12 cellular contexts compared by ENCODE assay signal in genomic region chrX:77431227-77431626, GRCh38. TPM values are rescaled to one million over a fixed set of nuclear protein-coding genes. Genes with fewer than 3 reads are reported as not detected.
DNase-seq lines count a peak whose midpoint lies in the region; ATAC-seq and TF ChIP-seq lines count a peak whose summit lies in the region.
"Had no signal": no experiment of that assay in that cellular context is flagged by ENCODE, and none has a peak within 500 bp of the region (broad histone marks: within the 10 kb centered on the region; RNA-seq: fewer than 3 reads in every experiment).

No MANE protein-coding gene starts in this region.

- no peak overlapping the region for H2BK12ac ChIP-seq in neuronal stem cell (ENCODE audit: low read length)

- H2BK15ac ChIP-seq in neuronal stem cell (ENCODE audit: low read length), result no peak overlapping the region

- no CpG with 5 or more reads among the region's 5 CpGs for WGBS in neuronal stem cell (ENCODE audit: extremely low coverage in 2 of 2, insufficient read length in 2 of 2, insufficient replicate concordance in 1 of 2), 2 donors

- no peaks in the 10 kb centered on the region for H4K20me1 ChIP-seq in GM23338 (replicated peaks; ENCODE audit: insufficient read depth)

- H3K4me3 Mint-ChIP-seq in GM23338, result no peak overlapping the region
- no peak overlapping the region for H3K4me3 Mint-ChIP-seq in activated T-cell treated with anti-CD3 and anti-CD28 coated beads, Interleukin-2, amount 50 U/mL, for 4 hours

- no peaks in the 10 kb centered on the region for H3K36me3 Mint-ChIP-seq in GM23338 (ENCODE audit: low read depth)
- H3K36me3 Mint-ChIP-seq in activated T-cell treated with anti-CD3 and anti-CD28 coated beads, Interleukin-2, amount 50 U/mL, for 4 hours (ENCODE audit: insufficient read depth), result no peaks in the 10 kb centered on the region

- no peaks in the 10 kb centered on the region for H3K27me3 Mint-ChIP-seq in GM23338 (ENCODE audit: insufficient read depth, low read depth, poor library complexity)
- H3K27me3 Mint-ChIP-seq in activated T-cell treated with anti-CD3 and anti-CD28 coated beads, Interleukin-2, amount 50 U/mL, for 4 hours (ENCODE audit: low read depth), result peaks cover 1% of the 10 kb centered on the region

- H3F3A ChIP-seq in GM23338 (replicated peaks; ENCODE audit: low read depth), result no peaks in the 10 kb centered on the region

- no peaks in the 10 kb centered on the region for H3K9me3 ChIP-seq in neuronal stem cell (replicated peaks in 1 of 2; ENCODE audit: control insufficient read depth in 2 of 2, insufficient read depth in 1 of 2, low read depth in 1 of 2, low read length in 2 of 2)

- no peak overlapping the region for H3K9ac ChIP-seq in neuronal stem cell (ENCODE audit: low read depth, low read length, poor library complexity)

- no peak overlapping the region for H4K91ac ChIP-seq in neuronal stem cell (ENCODE audit: low read depth, low read length, poor library complexity)

- peak; percentile 61 for ATAC-seq in GM23338
- ATAC-seq in activated T-cell treated with anti-CD3 and anti-CD28 coated beads, Interleukin-2, amount 50 U/mL, for 4 hours, result no peak
- ATAC-seq in stimulated activated naive CD8-positive, alpha-beta T cell treated with anti-CD3 and anti-CD28 coated beads, Interleukin-15, Interleukin-2, amounts not matched to agents 100 U/mL and 50 U/mL, for 24 hours, result no peak

- no peak overlapping the region for H3K4me2 ChIP-seq in GM23338
- H3K4me2 ChIP-seq in neuronal stem cell (ENCODE audit: insufficient read depth, low read length, poor library complexity, severe bottlenecking), result no peak overlapping the region
- H3K4me2 ChIP-seq: smooth muscle cell had no signal

- no peak overlapping the region for H2AK5ac ChIP-seq in neuronal stem cell (ENCODE audit: low read depth, low read length)

- H3K4me1 ChIP-seq in GM23338 (ENCODE audit: insufficient read depth), result peaks cover 7% of the 10 kb centered on the region; the same call in 1 of the 2 replicates
- H3K4me1 ChIP-seq in neuronal stem cell (ENCODE audit: control insufficient read depth in 2 of 2, insufficient read depth in 1 of 2, low read depth in 1 of 2, low read length in 2 of 2), result no peaks in the 10 kb centered on the region

- H3K9me2 ChIP-seq in GM23338 (ENCODE audit: insufficient read depth), result no peaks in the 10 kb centered on the region

- H3K36me3 ChIP-seq in GM23338 (ENCODE audit: insufficient read depth) (no peaks in the 10 kb centered on the region), neuronal stem cell (replicated peaks in 1 of 2; ENCODE audit: control insufficient read depth in 2 of 2, insufficient read depth in 2 of 2, low read length in 2 of 2) (no peaks in the 10 kb centered on the region)

- H3K79me2 ChIP-seq in GM23338 (replicated peaks; ENCODE audit: insufficient read depth), result no peaks in the 10 kb centered on the region

- peaks cover 12% of the 10 kb centered on the region; the same call in 2 of the 3 replicates for H3K4me1 Mint-ChIP-seq in GM23338
- no peaks in the 10 kb centered on the region for H3K4me1 Mint-ChIP-seq in activated T-cell treated with anti-CD3 and anti-CD28 coated beads, Interleukin-2, amount 50 U/mL, for 4 hours (ENCODE audit: low read depth)

- H3K4ac ChIP-seq in neuronal stem cell (ENCODE audit: low read length), result no peak overlapping the region

- H2BK5ac ChIP-seq in neuronal stem cell (ENCODE audit: low read length), result no peak overlapping the region

- H3K23ac ChIP-seq in neuronal stem cell (ENCODE audit: low read depth, low read length, poor library complexity), result no peak overlapping the region

- TF ChIP-seq CTCF in GM23338 (conservative IDR thresholded peaks at IDR 0.05; ENCODE audit: low read depth in 2 of 2) (peak; percentile 29 to 50; a peak in 3 of 4 replicates), choroid plexus epithelial cell (conservative IDR thresholded peaks at IDR 0.05; ENCODE audit: low read depth, low read length) (peak; percentile 33)

- H3K27ac ChIP-seq in GM23338 (ENCODE audit: low read depth), result no peak overlapping the region
- no peak overlapping the region for H3K27ac ChIP-seq in neuronal stem cell (replicated peaks; ENCODE audit: low read length)

- H2AFZ ChIP-seq in GM23338, result no peak overlapping the region
- peak overlapping the region; percentile 34 for H2AFZ ChIP-seq in neuronal stem cell (ENCODE audit: low read length)

- no peaks in the 10 kb centered on the region for H3K9me3 Mint-ChIP-seq in GM23338
- no peaks in the 10 kb centered on the region for H3K9me3 Mint-ChIP-seq in activated T-cell treated with anti-CD3 and anti-CD28 coated beads, Interleukin-2, amount 50 U/mL, for 4 hours

- no peak overlapping the region for H4K8ac ChIP-seq in neuronal stem cell (ENCODE audit: low read depth, low read length)

- H3K27me3 ChIP-seq in GM23338 (ENCODE audit: insufficient read depth) (no peaks in the 10 kb centered on the region), neuronal stem cell (ENCODE audit: control insufficient read depth in 3 of 3, insufficient read depth in 3 of 3, low read depth in 1 of 3, low read length in 3 of 3) (peaks cover 0 to 3% (median 0%) of the 10 kb centered on the region in 3 experiments)

- H3K27ac Mint-ChIP-seq in GM23338, result no peak overlapping the region

- no peaks in the 10 kb centered on the region for H3K79me1 ChIP-seq in neuronal stem cell (ENCODE audit: low read depth, low read length)

- no peak overlapping the region for H3K14ac ChIP-seq in neuronal stem cell (ENCODE audit: low read length)

- no peak overlapping the region for H2BK120ac ChIP-seq in neuronal stem cell (ENCODE audit: low read depth, low read length)

- H3K4me3 ChIP-seq in GM23338, result no peak overlapping the region
- H3K4me3 ChIP-seq in choroid plexus epithelial cell (ENCODE audit: low read depth, low read length), result no peak overlapping the region
- no peak overlapping the region for H3K4me3 ChIP-seq in neuronal stem cell (ENCODE audit: low read length in 2 of 2)
- H3K4me3 ChIP-seq: smooth muscle cell had no signal

- DNase-seq in GM23338 (ENCODE audit: low spot score) (peak; percentile 18), NCI-H524 (lab: John Stamatoyannopoulos, UW) (peak; percentile 72 to 90), choroid plexus epithelial cell (ENCODE audit: low read depth) (peak; percentile 75), neuronal stem cell (ENCODE audit: low spot score) (no peak), midbrain (lab: John Stamatoyannopoulos, UW) (no peak), DMS153 treated with DMSO at 0.1 percent for 48 hours (lab: John Stamatoyannopoulos, UW; ENCODE audit: unreplicated experiment) (no peak)
- no peak for DNase-seq in activated T-cell treated with anti-CD3 and anti-CD28 coated beads, Interleukin-2, amount 50 U/mL, for 4 hours
- no peak for DNase-seq in stimulated activated naive CD8-positive, alpha-beta T cell treated with anti-CD3 and anti-CD28 coated beads, Interleukin-15, Interleukin-2, amounts not matched to agents 100 U/mL and 50 U/mL, for 24 hours
- DNase-seq: DMS53 had no signal

- no peak overlapping the region for H3K18ac ChIP-seq in neuronal stem cell (ENCODE audit: low read length)

TF ChIP-seq in GM23338, 12 proteins besides CTCF, POLR2A, EP300 and RAD21 (continues in another document):
- TF ChIP-seq EZH2 (IDR thresholded peaks at IDR 0.05; ENCODE audit: low read depth, unreplicated experiment), result no peak
- TF ChIP-seq ZNF114 (CRISPR knock-in tag; IDR thresholded peaks at IDR 0.05), result no peak
- no peak for TF ChIP-seq JUNB (IDR thresholded peaks at IDR 0.05; ENCODE audit: unreplicated experiment)
- TF ChIP-seq EZH2phosphoT487 (IDR thresholded peaks at IDR 0.05; ENCODE audit: unreplicated experiment), result no peak
- no peak for TF ChIP-seq STAT1 (IDR thresholded peaks at IDR 0.05; ENCODE audit: unreplicated experiment)

RNA-seq across cellular contexts. Expression of gene FGF16, which starts 16.0 kb away (rescaled TPM):
- 2.3 and 4.0 TPM in 2 replicates for total RNA-seq in GM23338 (2014; rRNA removed; shearing (Covaris generic))
- 1.6 and 2.0 TPM in 2 replicates for polyA plus RNA-seq in GM23338 (2016; fragmentation: Nextera tagmentation; extraction: Ambion mirVana)
- 0.01 TPM for polyA plus RNA-seq in neuronal stem cell (2013, experiment 1 of 2)
- 0.03 TPM for polyA plus RNA-seq in neuronal stem cell (2013, experiment 2 of 2)
- total RNA-seq in activated T-cell treated with anti-CD3 and anti-CD28 coated beads, Interleukin-2, amount 50 U/mL, for 4 hours, result not detected
- total RNA-seq: bronchial epithelial cell, mononuclear cell, smooth muscle cell had no signal
- polyA plus RNA-seq: smooth muscle cell had no signal

Comparison
In these comparisons a context has a peak if more than half of its experiments do, and no peak if none do; other contexts are left out.
1. DNase-seq: peak in GM23338 (single experiment), NCI-H524 (2 of 2) and choroid plexus epithelial cell (single experiment); none in neuronal stem cell (single experiment), activated T-cell treated with anti-CD3 and anti-CD28 coated beads, Interleukin-2, amount 50 U/mL, for 4 hours (single experiment), stimulated activated naive CD8-positive, alpha-beta T cell treated with anti-CD3 and anti-CD28 coated beads, Interleukin-15, Interleukin-2, amounts not matched to agents 100 U/mL and 50 U/mL, for 24 hours (single experiment), midbrain (single experiment) and DMS153 treated with DMSO at 0.1 percent for 48 hours (single experiment).